Comparison of ENCODE assay signal across 15 cellular contexts in genomic region chr17:78300962-78301820, GRCh38. TPM values are rescaled to one million over a fixed set of nuclear protein-coding genes. Genes with fewer than 3 reads are reported as not detected.
DNase-seq lines count a peak whose midpoint lies in the region; ATAC-seq and TF ChIP-seq lines count a peak whose summit lies in the region.
"Had no signal": no experiment of that assay in that cellular context is flagged by ENCODE, and none has a peak within 500 bp of the region (broad histone marks: within the 10 kb centered on the region; RNA-seq: fewer than 3 reads in every experiment).

No MANE protein-coding gene starts in this region.

- no peaks in the 10 kb centered on the region for H3K36me3 ChIP-seq in PC-3 (ENCODE audit: low read depth, low read length)
- H3K36me3 ChIP-seq in BE2C: no peaks in the 10 kb centered on the region
- H3K36me3 ChIP-seq: heart left ventricle, SJCRH30 had no signal

- CTCF ChIA-PET in activated naive CD4-positive, alpha-beta T cell treated with anti-CD3 and anti-CD28 coated beads, Interleukin-2, amount 10 ng/mL, durations not matched to agents 7 days and 5 days (lab: Charles Lee): interaction anchor here (0.6 to 1.3 kb wide), 4 partner anchors 9 to 121 kb away, joined by 3 to 5 read pairs (median 3); no protein-coding TSS in a partner anchor
- CTCF ChIA-PET in PC-3 (lab: Charles Lee): interaction anchor here (0.7 kb wide), 1 partner anchor 13 kb away, joined by 3 read pairs; no protein-coding TSS in a partner anchor

- no peak overlapping the region for H3K4me3 Mint-ChIP-seq in activated naive CD4-positive, alpha-beta T cell treated with anti-CD3 and anti-CD28 coated beads, Interleukin-2, amount 10 ng/mL, durations not matched to agents 7 days and 5 days
- H3K4me3 Mint-ChIP-seq in effector memory CD8-positive, alpha-beta T cell: no peak overlapping the region
- H3K4me3 Mint-ChIP-seq in progenitor cell of endocrine pancreas (ENCODE audit: low read depth): no peak overlapping the region
- H3K4me3 Mint-ChIP-seq: brain, naive B cell had no signal

- H3K27me3 ChIP-seq in PC-3 (ENCODE audit: low read length) (no peaks in the 10 kb centered on the region), BE2C (no peaks in the 10 kb centered on the region)
- H3K27me3 ChIP-seq: heart left ventricle, SJCRH30 had no signal

- peak overlapping the region; percentile 18 for H3K27ac ChIP-seq in PC-3 (ENCODE audit: low read length)
- H3K27ac ChIP-seq: heart left ventricle, SJCRH30 had no signal

- ATAC-seq in PC-3: peak; percentile 78
- peak; percentile 31 for ATAC-seq in effector memory CD8-positive, alpha-beta T cell (replicated peaks)
- ATAC-seq: heart left ventricle, left colon had no signal

- no peak for DNase-seq in activated naive CD4-positive, alpha-beta T cell treated with anti-CD3 and anti-CD28 coated beads, Interleukin-2, amount 10 ng/mL, durations not matched to agents 7 days and 5 days
- no peak for DNase-seq in activated naive CD4-positive, alpha-beta T cell (lab: John Stamatoyannopoulos, UW)
- DNase-seq in PC-3 (peak; percentile 61), progenitor cell of endocrine pancreas (ENCODE audit: low spot score, unreplicated experiment) (no peak), NCI-H524 (lab: John Stamatoyannopoulos, UW) (no peak), cerebellum (ENCODE audit: low spot score) (no peak), BE2C (no peak)
- DNase-seq in effector memory CD8-positive, alpha-beta T cell: no peak
- DNase-seq: heart left ventricle, left colon, naive B cell, NCI-H1436 treated with DMSO at 0.1 percent for 48 hours, NCI-H526 treated with DMSO at 0.1 percent for 48 hours, SJCRH30 had no signal

- H2AFZ ChIP-seq in PC-3 (ENCODE audit: low read length): peak overlapping the region; percentile 57

- H3K9ac ChIP-seq in PC-3 (ENCODE audit: low read length): no peak overlapping the region

- POLR2A ChIA-PET in PC-3 (lab: Charles Lee; ENCODE audit: unreplicated experiment): no interaction called here

- no peak for TF ChIP-seq CTCF in PC-3 (conservative IDR thresholded peaks at IDR 0.05; ENCODE audit: low read depth, low read length)
- TF ChIP-seq CTCF in progenitor cell of endocrine pancreas (IDR thresholded peaks at IDR 0.05; ENCODE audit: unreplicated experiment): no peak
- no peak for TF ChIP-seq CTCF in BE2C (IDR thresholded peaks at IDR 0.05; ENCODE audit: low read depth, low read length)

- no peaks in the 10 kb centered on the region for H4K20me1 ChIP-seq in PC-3 (ENCODE audit: low read length)

- H3K27me3 Mint-ChIP-seq in activated naive CD4-positive, alpha-beta T cell treated with anti-CD3 and anti-CD28 coated beads, Interleukin-2, amount 10 ng/mL, durations not matched to agents 7 days and 5 days: peaks cover 32% of the 10 kb centered on the region
- no peaks in the 10 kb centered on the region for H3K27me3 Mint-ChIP-seq in effector memory CD8-positive, alpha-beta T cell
- no peaks in the 10 kb centered on the region for H3K27me3 Mint-ChIP-seq in progenitor cell of endocrine pancreas
- H3K27me3 Mint-ChIP-seq: naive B cell had no signal

- H3K4me3 ChIP-seq in PC-3 (ENCODE audit: low read length): no peak overlapping the region
- no peak overlapping the region for H3K4me3 ChIP-seq in BE2C (ENCODE audit: low read depth, low read length)
- H3K4me3 ChIP-seq: heart left ventricle, SJCRH30 had no signal

- H3K9me2 ChIP-seq in PC-3 (replicated peaks; ENCODE audit: low read length): no peaks in the 10 kb centered on the region

- H3K79me2 ChIP-seq in PC-3 (ENCODE audit: low read length): no peaks in the 10 kb centered on the region

- H3K9me3 Mint-ChIP-seq in activated naive CD4-positive, alpha-beta T cell treated with anti-CD3 and anti-CD28 coated beads, Interleukin-2, amount 10 ng/mL, durations not matched to agents 7 days and 5 days: peaks cover 4% of the 10 kb centered on the region
- no peaks in the 10 kb centered on the region for H3K9me3 Mint-ChIP-seq in effector memory CD8-positive, alpha-beta T cell
- H3K9me3 Mint-ChIP-seq in progenitor cell of endocrine pancreas (ENCODE audit: low read depth): no peaks in the 10 kb centered on the region

- no peaks in the 10 kb centered on the region for H3F3A ChIP-seq in PC-3 (ENCODE audit: low read length, unreplicated experiment)

- H3K4me2 ChIP-seq in PC-3 (ENCODE audit: low read length): 0 out of 2 replicates have a peak overlapping the region, but pooled peaks have one; percentile 3

- peaks cover 12% of the 10 kb centered on the region for H3K4me1 Mint-ChIP-seq in activated naive CD4-positive, alpha-beta T cell treated with anti-CD3 and anti-CD28 coated beads, Interleukin-2, amount 10 ng/mL, durations not matched to agents 7 days and 5 days
- peaks cover 0 to 9% of the 10 kb centered on the region in 2 donors for H3K4me1 Mint-ChIP-seq in effector memory CD8-positive, alpha-beta T cell (ENCODE audit: low read depth in 2 of 2)
- H3K4me1 Mint-ChIP-seq in progenitor cell of endocrine pancreas (ENCODE audit: low read depth): no peaks in the 10 kb centered on the region
- H3K4me1 Mint-ChIP-seq: brain had no signal

- H3K4me1 ChIP-seq in PC-3 (ENCODE audit: insufficient read depth, low read length): peaks cover 12% of the 10 kb centered on the region
- no peaks in the 10 kb centered on the region for H3K4me1 ChIP-seq in BE2C

- H3K9me3 ChIP-seq in PC-3 (ENCODE audit: low read length) (no peaks in the 10 kb centered on the region), BE2C (no peaks in the 10 kb centered on the region)
- H3K9me3 ChIP-seq: heart left ventricle had no signal

- intact Hi-C loops in PC-3 (cut with micrococcal nuclease): no loop called here

- no TSS peak for BruUV-seq in PC-3 (replicated peaks; lab: Mats Ljungman, UMichigan)

- peaks cover 2% of the 10 kb centered on the region for H3K36me3 Mint-ChIP-seq in activated naive CD4-positive, alpha-beta T cell treated with anti-CD3 and anti-CD28 coated beads, Interleukin-2, amount 10 ng/mL, durations not matched to agents 7 days and 5 days
- no peaks in the 10 kb centered on the region for H3K36me3 Mint-ChIP-seq in effector memory CD8-positive, alpha-beta T cell (ENCODE audit: insufficient read depth)
- H3K36me3 Mint-ChIP-seq in progenitor cell of endocrine pancreas (ENCODE audit: insufficient read depth): no peaks in the 10 kb centered on the region
- H3K36me3 Mint-ChIP-seq: brain, naive B cell had no signal

- peak overlapping the region; percentile 17 for H3K27ac Mint-ChIP-seq in activated naive CD4-positive, alpha-beta T cell treated with anti-CD3 and anti-CD28 coated beads, Interleukin-2, amount 10 ng/mL, durations not matched to agents 7 days and 5 days
- H3K27ac Mint-ChIP-seq in effector memory CD8-positive, alpha-beta T cell: peak overlapping the region in 1 of 2 donors; percentile 74
- peak overlapping the region; percentile 76 for H3K27ac Mint-ChIP-seq in progenitor cell of endocrine pancreas
- H3K27ac Mint-ChIP-seq: brain had no signal

RNA-seq across cellular contexts. Expression of gene SOCS3, which starts 58.7 kb away (rescaled TPM):
- total RNA-seq in PC-3 (2014; rRNA removed) (103 and 125 TPM in 2 replicates), progenitor cell of endocrine pancreas (5.4 and 5.8 TPM in 2 replicates), cerebellum (10.7 TPM)
- 0.52 TPM for polyA plus RNA-seq in BE2C (2012; ENCODE audit: insufficient read depth, insufficient read length, low read depth)
